21 cellular contexts compared by ENCODE assay signal in the genomic region with DNA sequence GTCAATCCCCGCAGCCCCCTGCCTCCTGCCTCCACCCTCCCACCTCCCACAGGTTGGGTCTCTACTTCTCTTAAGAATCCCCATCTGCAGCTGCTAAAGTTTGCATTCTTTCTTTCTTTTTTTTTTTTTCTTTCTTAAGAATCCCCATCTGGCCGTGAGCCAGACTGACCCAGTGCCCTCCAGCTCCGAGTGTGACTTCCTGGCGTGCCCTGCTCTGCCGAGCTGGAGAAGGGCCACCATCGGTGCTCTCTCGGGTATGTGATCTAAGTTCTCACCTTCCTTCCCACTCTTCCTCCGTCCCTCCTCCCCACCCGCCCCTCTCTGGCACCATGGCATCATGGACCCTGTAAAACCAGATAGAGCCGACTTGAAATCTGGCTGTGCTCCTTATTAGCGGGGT.
DNase-seq lines count a peak whose midpoint lies in the region; ATAC-seq and TF ChIP-seq lines count a peak whose summit lies in the region.
"Had no signal": no experiment of that assay in that cellular context is flagged by ENCODE, and none has a peak within 500 bp of the region (broad histone marks: within the 10 kb centered on the region; RNA-seq: fewer than 3 reads in every experiment).

No MANE protein-coding gene starts in this region.

- intact Hi-C loops in sigmoid colon (cut with DNase I), result no loop called here
- intact Hi-C loops in activated T-helper 2 cell treated with anti-CD3 and anti-CD28 coated beads, Interferon-gamma antibody, Interleukin-2, Interleukin-4, amounts not matched to agents 10 μg/mL and 5 μg/mL and 100 μg/mL, durations not matched to agents 14 hours and 24 hours and 36 hours (cut with micrococcal nuclease), result no loop called here

- H3K9me3 ChIP-seq in BLaER1 treated with 17β-estradiol and CSF1 and Interleukin-3, amounts not matched to agents 10 nM and 100 nM (replicated peaks in 1 of 11), result no peaks in the 10 kb centered on the region
- H3K9me3 ChIP-seq in neural progenitor cell (ENCODE audit: low read depth) (no peaks in the 10 kb centered on the region), sigmoid colon (no peaks in the 10 kb centered on the region)

- no peaks in the 10 kb centered on the region for H3K27me3 ChIP-seq in BLaER1 treated with 17β-estradiol and CSF1 and Interleukin-3, amounts not matched to agents 10 nM and 100 nM
- no peaks in the 10 kb centered on the region for H3K27me3 ChIP-seq in neural progenitor cell
- H3K27me3 ChIP-seq in sigmoid colon, result peaks cover 0 to 7% (median 0%) of the 10 kb centered on the region in 3 donors

- no peak overlapping the region for H2AFZ ChIP-seq in neural progenitor cell (replicated peaks)

- TF ChIP-seq EP300 in sigmoid colon (IDR thresholded peaks at IDR 0.05), result no peak

- H4K20me1 ChIP-seq in BLaER1 treated with 17β-estradiol and CSF1 and Interleukin-3, amounts not matched to agents 10 nM and 100 nM, result peaks cover 0 to 6% (median 0%) of the 10 kb centered on the region in 11 experiments; a peak in 2 of 22 replicates
- peaks cover 5% of the 10 kb centered on the region for H4K20me1 ChIP-seq in neural progenitor cell (ENCODE audit: low read depth)

- H3K4me1 Mint-ChIP-seq in neural progenitor cell, result peaks cover 79% of the 10 kb centered on the region
- no peaks in the 10 kb centered on the region for H3K4me1 Mint-ChIP-seq in activated T-helper 2 cell treated with anti-CD3 and anti-CD28 coated beads, Interferon-gamma antibody, Interleukin-2, Interleukin-4, amounts not matched to agents 10 μg/mL and 5 μg/mL and 100 μg/mL, durations not matched to agents 14 hours and 24 hours and 36 hours (ENCODE audit: low read depth)
- H3K4me1 Mint-ChIP-seq: CD8-positive, alpha-beta memory T cell had no signal

- no peaks in the 10 kb centered on the region for H3K79me2 ChIP-seq in neural progenitor cell (ENCODE audit: low read depth)

- no peak overlapping the region for H3K4me3 ChIP-seq in BLaER1 treated with 17β-estradiol and CSF1 and Interleukin-3, amounts not matched to agents 10 nM and 100 nM
- H3K4me3 ChIP-seq in neural progenitor cell (no peak overlapping the region), sigmoid colon (no peak overlapping the region), coronary artery (no peak overlapping the region)
- H3K4me3 ChIP-seq: GM12878 had no signal

- H3K4me3 Mint-ChIP-seq in neural progenitor cell, result peak overlapping the region; percentile 72
- no peak overlapping the region for H3K4me3 Mint-ChIP-seq in activated T-helper 2 cell treated with anti-CD3 and anti-CD28 coated beads, Interferon-gamma antibody, Interleukin-2, Interleukin-4, amounts not matched to agents 10 μg/mL and 5 μg/mL and 100 μg/mL, durations not matched to agents 14 hours and 24 hours and 36 hours (ENCODE audit: low read depth)
- H3K4me3 Mint-ChIP-seq: CD8-positive, alpha-beta memory T cell; H9 had no signal

- H3K27me3 Mint-ChIP-seq in neural progenitor cell (ENCODE audit: insufficient read depth, low read depth), result peaks cover 20% of the 10 kb centered on the region
- no peaks in the 10 kb centered on the region for H3K27me3 Mint-ChIP-seq in activated T-helper 2 cell treated with anti-CD3 and anti-CD28 coated beads, Interferon-gamma antibody, Interleukin-2, Interleukin-4, amounts not matched to agents 10 μg/mL and 5 μg/mL and 100 μg/mL, durations not matched to agents 14 hours and 24 hours and 36 hours (ENCODE audit: low read depth)

- TF ChIP-seq CTCF in neural progenitor cell (IDR thresholded peaks at IDR 0.05) (no peak), sigmoid colon (IDR thresholded peaks at IDR 0.05) (no peak), coronary artery (IDR thresholded peaks at IDR 0.05) (no peak)

- 46 to 64% methylated on average over 11 of the region's 11 CpGs for WGBS in sigmoid colon, 2 donors

- no peak overlapping the region for H3K27ac ChIP-seq in BLaER1 treated with 17β-estradiol and CSF1 and Interleukin-3, amounts not matched to agents 10 nM and 100 nM
- no peak overlapping the region for H3K27ac ChIP-seq in neural progenitor cell
- H3K27ac ChIP-seq in sigmoid colon, result no peak overlapping the region
- no peak overlapping the region for H3K27ac ChIP-seq in coronary artery

- no peak for TF ChIP-seq POLR2A in sigmoid colon (IDR thresholded peaks at IDR 0.05)

- peak overlapping the region; percentile 73 to 90 (median 85) for H3K4me2 ChIP-seq in BLaER1 treated with 17β-estradiol and CSF1 and Interleukin-3, amounts not matched to agents 10 nM and 100 nM
- peak overlapping the region; percentile 53 for H3K4me2 ChIP-seq in neural progenitor cell

- H3K27ac Mint-ChIP-seq in neural progenitor cell, result peak overlapping the region; percentile 92
- no peak overlapping the region for H3K27ac Mint-ChIP-seq in activated T-helper 2 cell treated with anti-CD3 and anti-CD28 coated beads, Interferon-gamma antibody, Interleukin-2, Interleukin-4, amounts not matched to agents 10 μg/mL and 5 μg/mL and 100 μg/mL, durations not matched to agents 14 hours and 24 hours and 36 hours
- H3K27ac Mint-ChIP-seq: H9 had no signal

- no peaks in the 10 kb centered on the region for H3K36me3 Mint-ChIP-seq in neural progenitor cell
- H3K36me3 Mint-ChIP-seq in activated T-helper 2 cell treated with anti-CD3 and anti-CD28 coated beads, Interferon-gamma antibody, Interleukin-2, Interleukin-4, amounts not matched to agents 10 μg/mL and 5 μg/mL and 100 μg/mL, durations not matched to agents 14 hours and 24 hours and 36 hours (ENCODE audit: low read depth), result no peaks in the 10 kb centered on the region
- H3K36me3 Mint-ChIP-seq: CD8-positive, alpha-beta memory T cell had no signal

- no peak for ATAC-seq in GM18519 (IDR thresholded peaks at IDR 0.05; ENCODE audit: low FRiP score, unreplicated experiment)
- ATAC-seq: GM12878 had no signal

- peaks cover 32% of the 10 kb centered on the region for H3F3A ChIP-seq in neural progenitor cell (ENCODE audit: low read depth)

- H3K9ac ChIP-seq in BLaER1 treated with 17β-estradiol and CSF1 and Interleukin-3, amounts not matched to agents 10 nM and 100 nM, result peak overlapping the region in 2 of 11 experiments; percentile 19 to 50; a peak in 1 of 22 replicates
- no peak overlapping the region for H3K9ac ChIP-seq in neural progenitor cell

- peaks cover 72 to 86% (median 77%) of the 10 kb centered on the region in 10 experiments for H3K4me1 ChIP-seq in BLaER1 treated with 17β-estradiol and CSF1 and Interleukin-3, amounts not matched to agents 10 nM and 100 nM
- H3K4me1 ChIP-seq in neural progenitor cell (peaks cover 69% of the 10 kb centered on the region), sigmoid colon (peaks cover 0 to 9% (median 4%) of the 10 kb centered on the region in 4 donors)

- DNase-seq in EL (peak; percentile 30), glomerular visceral epithelial cell (ENCODE audit: extremely low spot score) (peak; percentile 11), neural progenitor cell (ENCODE audit: low spot score) (no peak), sigmoid colon (no peak), coronary artery (ENCODE audit: low spot score) (no peak)
- DNase-seq in activated T-helper 2 cell treated with anti-CD3 and anti-CD28 coated beads, Interferon-gamma antibody, Interleukin-2, Interleukin-4, amounts not matched to agents 10 μg/mL and 5 μg/mL and 100 μg/mL, durations not matched to agents 14 hours and 24 hours and 36 hours (ENCODE audit: low spot score), result no peak
- DNase-seq: Calu3; CD8-positive, alpha-beta memory T cell; DMS53; Karpas-422; MV-4-11; NCI-H187 treated with DMSO at 0.1 percent for 48 hours; NCI-H2227 treated with DMSO at 0.1 percent for 48 hours; NCI-H510A; NCI-H774; NK-92 treated with Interleukin-12 subunit alpha and Interleukin-12 subunit beta, amount 100 ng/mL, for 24 hours; Right ventricle myocardium superior had no signal

- H3K36me3 ChIP-seq in BLaER1 treated with 17β-estradiol and CSF1 and Interleukin-3, amounts not matched to agents 10 nM and 100 nM, result no peaks in the 10 kb centered on the region
- H3K36me3 ChIP-seq in neural progenitor cell, result no peaks in the 10 kb centered on the region
- no peaks in the 10 kb centered on the region for H3K36me3 ChIP-seq in sigmoid colon

- no peaks in the 10 kb centered on the region for H3K9me3 Mint-ChIP-seq in neural progenitor cell
- no peaks in the 10 kb centered on the region for H3K9me3 Mint-ChIP-seq in activated T-helper 2 cell treated with anti-CD3 and anti-CD28 coated beads, Interferon-gamma antibody, Interleukin-2, Interleukin-4, amounts not matched to agents 10 μg/mL and 5 μg/mL and 100 μg/mL, durations not matched to agents 14 hours and 24 hours and 36 hours
- H3K9me3 Mint-ChIP-seq: CD8-positive, alpha-beta memory T cell; H9 had no signal

Comparison
In these comparisons a context has a peak if more than half of its experiments do, and no peak if none do; other contexts are left out.
1. DNase-seq: peak in EL (single experiment) and glomerular visceral epithelial cell (single experiment); none in neural progenitor cell (single experiment), sigmoid colon (single experiment), activated T-helper 2 cell treated with anti-CD3 and anti-CD28 coated beads, Interferon-gamma antibody, Interleukin-2, Interleukin-4, amounts not matched to agents 10 μg/mL and 5 μg/mL and 100 μg/mL, durations not matched to agents 14 hours and 24 hours and 36 hours (single experiment) and coronary artery (single experiment).